ENCODE assay signal across 8 cellular contexts in genomic region chr6:26125015-26125690, GRCh38. TPM values are rescaled to one million over a fixed set of nuclear protein-coding genes. Genes with fewer than 3 reads are reported as not detected.
DNase-seq lines count a peak whose midpoint lies in the region; ATAC-seq and TF ChIP-seq lines count a peak whose summit lies in the region.

No MANE protein-coding gene starts in this region.

- peaks cover 24% of the 10 kb centered on the region for H3K4me1 ChIP-seq in mucosa of stomach (ENCODE audit: control insufficient read depth, insufficient read depth, low read length)

- peak overlapping the region; percentile 94 for H3K9ac ChIP-seq in mucosa of stomach (ENCODE audit: low read length)

- no peaks in the 10 kb centered on the region for H3K27me3 ChIP-seq in mucosa of stomach (ENCODE audit: control insufficient read depth, insufficient read depth, low read length)

- no peaks in the 10 kb centered on the region for H3K9me3 ChIP-seq in mucosa of stomach (ENCODE audit: control insufficient read depth, low read length)

- H3K36me3 Mint-ChIP-seq in chondrocyte (ENCODE audit: low read depth), result peaks cover 6% of the 10 kb centered on the region

- H3K27me3 Mint-ChIP-seq in chondrocyte (ENCODE audit: low read depth), result no peaks in the 10 kb centered on the region

- peak overlapping the region; percentile 96 for H3K4me3 Mint-ChIP-seq in chondrocyte (ENCODE audit: unreplicated experiment)

- no peaks in the 10 kb centered on the region for H3K9me3 Mint-ChIP-seq in chondrocyte (ENCODE audit: low read depth)

- H3K4me3 ChIP-seq in mucosa of stomach (ENCODE audit: low read length), result peak overlapping the region; percentile 79

- H3K36me3 ChIP-seq in mucosa of stomach (ENCODE audit: control insufficient read depth, insufficient read depth, low read length), result peaks cover 4% of the 10 kb centered on the region

- H3K27ac Mint-ChIP-seq in chondrocyte (ENCODE audit: unreplicated experiment), result peak overlapping the region; percentile 100

- intact Hi-C loops in sciatic nerve (cut with DNase I), result no loop called here

- H3K4me1 Mint-ChIP-seq in chondrocyte (ENCODE audit: low read depth), result peaks cover 42% of the 10 kb centered on the region

- peak; percentile 31 for DNase-seq in stimulated activated CD4-positive, alpha-beta T cell treated with anti-CD3 and anti-CD28 coated beads, Interleukin-1b, Interleukin-23, amount 100 ng/mL, for 48 hours
- no peak for DNase-seq in stimulated activated CD4-positive, alpha-beta T cell treated with anti-CD3 and anti-CD28 coated beads, Interleukin-4, amount 100 ng/mL, for 4 hours
- DNase-seq in RPMI7951 (ENCODE audit: low read depth), result peak; percentile 35
- no peak for DNase-seq in chondrocyte (ENCODE audit: low spot score)
- no peak for DNase-seq in sciatic nerve (ENCODE audit: low spot score)
- DNase-seq in cerebellum (ENCODE audit: low spot score), result no peak

- TF ChIP-seq CTCF in chondrocyte (IDR thresholded peaks at IDR 0.05), result no peak

- ATAC-seq in HG02852 (IDR thresholded peaks at IDR 0.05; ENCODE audit: unreplicated experiment), result no peak
- no peak for ATAC-seq in sciatic nerve

RNA-seq across cellular contexts. Expression of gene HFE, which starts 37.9 kb away (rescaled TPM):
- 11.6 and 12.1 TPM in 2 replicates for total RNA-seq in RPMI7951 (2014; rRNA removed; shearing (Covaris generic))
- total RNA-seq in chondrocyte (6.1 to 7.5 TPM (median 6.4 TPM) in 3 replicates), sciatic nerve (13.9 TPM), cerebellum (1.5 TPM)

Comparison
In these comparisons a context has a peak if more than half of its experiments do, and no peak if none do; other contexts are left out.
1. DNase-seq: peak in stimulated activated CD4-positive, alpha-beta T cell treated with anti-CD3 and anti-CD28 coated beads, Interleukin-1b, Interleukin-23, amount 100 ng/mL, for 48 hours (single experiment) and RPMI7951 (single experiment); none in stimulated activated CD4-positive, alpha-beta T cell treated with anti-CD3 and anti-CD28 coated beads, Interleukin-4, amount 100 ng/mL, for 4 hours (0 of 2), chondrocyte (single experiment), sciatic nerve (single experiment) and cerebellum (single experiment).